8 cellular contexts compared by ENCODE assay signal in genomic region chr7:29113384-29114102, GRCh38. TPM values are rescaled to one million over a fixed set of nuclear protein-coding genes. Genes with fewer than 3 reads are reported as not detected.
DNase-seq lines count a peak whose midpoint lies in the region; ATAC-seq, FAIRE-seq and TF ChIP-seq lines count a peak whose summit lies in the region.

No MANE protein-coding gene starts in this region.

- peaks cover 23% of the 10 kb centered on the region for H3K4me1 Mint-ChIP-seq in glutamatergic neuron (ENCODE audit: low read depth, unreplicated experiment)

- in situ Hi-C loops in transverse colon (cut with MboI; ENCODE audit: low pct_ligation_motif_present in 1 of 4, low pct_unique_long_range_greater_than_20kb in 1 of 4, low sequenced_read_pairs in 3 of 4): no loop called here

- no peak overlapping the region for H3K9ac ChIP-seq in BLaER1 treated with 17β-estradiol and CSF1 and Interleukin-3, amounts not matched to agents 10 nM and 100 nM

- H3K4me1 ChIP-seq in BLaER1 treated with 17β-estradiol and CSF1 and Interleukin-3, amounts not matched to agents 10 nM and 100 nM: peaks cover 31 to 67% (median 52%) of the 10 kb centered on the region in 10 experiments
- H3K4me1 ChIP-seq in transverse colon: no peaks in the 10 kb centered on the region

- no peak for TF ChIP-seq POLR2A in H54 (IDR thresholded peaks at IDR 0.05; ENCODE audit: low read depth, low read length)
- TF ChIP-seq POLR2A in transverse colon (IDR thresholded peaks at IDR 0.05): no peak

- CTCF ChIA-PET in RWPE1 (lab: Yijun Ruan, JAX): interaction anchor here (0.6 to 2.4 kb wide), 10 partner anchors 14 to 412 kb away, joined by 3 to 13 read pairs (median 4); partner anchors contain the start of gene CHN2

- H3K4me2 ChIP-seq in BLaER1 treated with 17β-estradiol and CSF1 and Interleukin-3, amounts not matched to agents 10 nM and 100 nM: peak overlapping the region; percentile 14 to 79 (median 61)

- peak overlapping the region in 4 of 11 experiments; percentile 19 to 44 (median 30); a peak in 2 of 22 replicates for H3K27ac ChIP-seq in BLaER1 treated with 17β-estradiol and CSF1 and Interleukin-3, amounts not matched to agents 10 nM and 100 nM
- H3K27ac ChIP-seq in RWPE1: no peak overlapping the region
- no peak overlapping the region for H3K27ac ChIP-seq in transverse colon

- H3K36me3 ChIP-seq in BLaER1 treated with 17β-estradiol and CSF1 and Interleukin-3, amounts not matched to agents 10 nM and 100 nM: no peaks in the 10 kb centered on the region
- no peaks in the 10 kb centered on the region for H3K36me3 ChIP-seq in transverse colon

- H3K27ac Mint-ChIP-seq in glutamatergic neuron (ENCODE audit: unreplicated experiment): peak overlapping the region; percentile 4

- H3K4me3 ChIP-seq in BLaER1 treated with 17β-estradiol and CSF1 and Interleukin-3, amounts not matched to agents 10 nM and 100 nM: no peak overlapping the region
- no peak overlapping the region for H3K4me3 ChIP-seq in transverse colon

- TF ChIP-seq CTCF in RWPE1 (conservative IDR thresholded peaks at IDR 0.05; ENCODE audit: low read depth): no peak; the same call in 1 of the 2 replicates
- TF ChIP-seq CTCF in glutamatergic neuron (IDR thresholded peaks at IDR 0.05; ENCODE audit: partially characterized antibody, unreplicated experiment): no peak
- TF ChIP-seq CTCF in transverse colon (IDR thresholded peaks at IDR 0.05): peak in 4 of 5 experiments; percentile 21 to 43 (median 26)

- H3K9me3 Mint-ChIP-seq in glutamatergic neuron (ENCODE audit: unreplicated experiment): peaks cover 2% of the 10 kb centered on the region

- H4K20me1 ChIP-seq in BLaER1 treated with 17β-estradiol and CSF1 and Interleukin-3, amounts not matched to agents 10 nM and 100 nM: no peaks in the 10 kb centered on the region; a peak in 1 of 22 replicates

- H3K27me3 Mint-ChIP-seq in glutamatergic neuron (ENCODE audit: unreplicated experiment): no peaks in the 10 kb centered on the region

- peak; percentile 23 for DNase-seq in H54 (ENCODE audit: insufficient read length, low spot score)
- DNase-seq in RWPE1 (ENCODE audit: low spot score): peak; percentile 47
- no peak for DNase-seq in glutamatergic neuron
- peak; percentile 30 for DNase-seq in transverse colon

- FAIRE-seq in H54 (lab: Jason Lieb, UNC): peak; percentile 80

- no peak overlapping the region for H3K4me3 Mint-ChIP-seq in glutamatergic neuron (ENCODE audit: unreplicated experiment)

- 30 to 43% methylated on average over 4 to 5 of the region's 5 CpGs for WGBS in transverse colon (ENCODE audit: low coverage in 1 of 2), 2 donors

- peaks cover 5% of the 10 kb centered on the region for H3K36me3 Mint-ChIP-seq in glutamatergic neuron (ENCODE audit: unreplicated experiment)

- no peak for ATAC-seq in HG02970 (IDR thresholded peaks at IDR 0.05; ENCODE audit: low FRiP score, unreplicated experiment)
- ATAC-seq in GM21367 (IDR thresholded peaks at IDR 0.05; ENCODE audit: unreplicated experiment): no peak
- ATAC-seq in GM18502 (IDR thresholded peaks at IDR 0.05; ENCODE audit: poor library complexity, unreplicated experiment): no peak

- TF ChIP-seq EP300 in transverse colon (IDR thresholded peaks at IDR 0.05; ENCODE audit: low read depth): no peak

- intact Hi-C loops in transverse colon (cut with DNase I; ENCODE audit: low total_unique reads): no loop called here

- peaks cover 0 to 51% (median 0%) of the 10 kb centered on the region in 11 experiments; a peak in 2 of 22 replicates for H3K27me3 ChIP-seq in BLaER1 treated with 17β-estradiol and CSF1 and Interleukin-3, amounts not matched to agents 10 nM and 100 nM
- no peaks in the 10 kb centered on the region for H3K27me3 ChIP-seq in transverse colon

- no peaks in the 10 kb centered on the region; a peak in 1 of 22 replicates for H3K9me3 ChIP-seq in BLaER1 treated with 17β-estradiol and CSF1 and Interleukin-3, amounts not matched to agents 10 nM and 100 nM (replicated peaks in 1 of 11)
- H3K9me3 ChIP-seq in transverse colon: no peaks in the 10 kb centered on the region

- POLR2A ChIA-PET in RWPE1 (lab: Yijun Ruan, JAX; ENCODE audit: low non-redundant PET): no interaction called here

RNA-seq across cellular contexts. Expression of gene CPVL, which starts 32.8 kb away (rescaled TPM):
- total RNA-seq in glutamatergic neuron (ENCODE audit: unreplicated experiment): 20.3 TPM
- 1 to 10 TPM in 3 of 4 donors, under 1 TPM in 1; 0.75 to 9.7 (median 4.8) TPM for total RNA-seq in transverse colon

Comparison
In these comparisons a context has a peak if more than half of its experiments do, and no peak if none do; other contexts are left out.
1. CTCF ChIP-seq: peak in transverse colon (4 of 5); none in RWPE1 (single experiment) and glutamatergic neuron (single experiment).